In the genomic region with DNA sequence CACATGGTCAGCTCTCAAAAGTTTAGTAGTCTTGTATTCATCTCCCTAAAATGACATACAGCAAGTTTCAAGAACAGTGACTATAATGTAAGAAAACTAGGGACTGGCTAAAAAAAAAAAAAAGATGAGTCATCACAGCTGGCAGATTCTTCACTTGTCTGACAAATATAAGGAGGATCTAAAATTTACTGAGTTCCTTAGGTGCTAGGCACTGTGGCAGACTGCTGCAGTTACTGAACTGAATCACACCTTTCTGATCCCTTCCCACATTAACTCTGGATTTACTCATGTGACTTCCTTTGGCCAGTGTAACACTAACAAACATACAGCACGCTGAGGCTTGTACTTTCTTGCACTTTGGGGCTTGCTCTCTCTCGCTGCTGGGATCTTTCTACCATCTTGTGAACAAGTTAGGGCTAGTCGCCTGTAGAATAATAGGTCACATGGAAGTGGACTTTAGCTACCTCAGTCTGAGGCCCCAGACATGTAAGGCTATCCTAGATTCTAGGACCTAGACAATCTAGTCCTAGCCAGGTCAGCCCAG, we compare ENCODE assay signal across 1 cellular context.
TF ChIP-seq lines count a peak whose summit lies in the region.

No MANE protein-coding gene starts in this region.

TF ChIP-seq in HepG2, 621 proteins besides CTCF, POLR2A, EP300 and RAD21 (continued from another document):
- TF ChIP-seq, protein P1, sequence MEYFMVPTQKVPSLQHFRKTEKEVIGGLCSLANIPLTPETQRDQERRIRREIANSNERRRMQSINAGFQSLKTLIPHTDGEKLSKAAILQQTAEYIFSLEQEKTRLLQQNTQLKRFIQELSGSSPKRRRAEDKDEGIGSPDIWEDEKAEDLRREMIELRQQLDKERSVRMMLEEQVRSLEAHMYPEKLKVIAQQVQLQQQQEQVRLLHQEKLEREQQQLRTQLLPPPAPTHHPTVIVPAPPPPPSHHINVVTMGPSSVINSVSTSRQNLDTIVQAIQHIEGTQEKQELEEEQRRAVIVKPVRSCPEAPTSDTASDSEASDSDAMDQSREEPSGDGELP (IDR thresholded peaks at IDR 0.05; ENCODE audit: borderline replicate concordance, low read depth), result peak; percentile 66; the same call in 1 of the 2 replicates
- TF ChIP-seq, protein P2, sequence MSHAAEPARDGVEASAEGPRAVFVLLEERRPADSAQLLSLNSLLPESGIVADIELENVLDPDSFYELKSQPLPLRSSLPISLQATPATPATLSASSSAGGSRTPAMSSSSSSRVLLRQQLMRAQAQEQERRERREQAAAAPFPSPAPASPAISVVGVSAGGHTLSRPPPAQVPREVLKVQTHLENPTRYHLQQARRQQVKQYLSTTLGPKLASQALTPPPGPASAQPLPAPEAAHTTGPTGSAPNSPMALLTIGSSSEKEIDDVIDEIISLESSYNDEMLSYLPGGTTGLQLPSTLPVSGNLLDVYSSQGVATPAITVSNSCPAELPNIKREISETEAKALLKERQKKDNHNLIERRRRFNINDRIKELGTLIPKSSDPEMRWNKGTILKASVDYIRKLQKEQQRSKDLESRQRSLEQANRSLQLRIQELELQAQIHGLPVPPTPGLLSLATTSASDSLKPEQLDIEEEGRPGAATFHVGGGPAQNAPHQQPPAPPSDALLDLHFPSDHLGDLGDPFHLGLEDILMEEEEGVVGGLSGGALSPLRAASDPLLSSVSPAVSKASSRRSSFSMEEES (CRISPR knock-in tag; IDR thresholded peaks at IDR 0.05), result 0 out of 2 replicates have a peak, but pooled peaks have one; percentile 20
- TF ChIP-seq, protein P3, sequence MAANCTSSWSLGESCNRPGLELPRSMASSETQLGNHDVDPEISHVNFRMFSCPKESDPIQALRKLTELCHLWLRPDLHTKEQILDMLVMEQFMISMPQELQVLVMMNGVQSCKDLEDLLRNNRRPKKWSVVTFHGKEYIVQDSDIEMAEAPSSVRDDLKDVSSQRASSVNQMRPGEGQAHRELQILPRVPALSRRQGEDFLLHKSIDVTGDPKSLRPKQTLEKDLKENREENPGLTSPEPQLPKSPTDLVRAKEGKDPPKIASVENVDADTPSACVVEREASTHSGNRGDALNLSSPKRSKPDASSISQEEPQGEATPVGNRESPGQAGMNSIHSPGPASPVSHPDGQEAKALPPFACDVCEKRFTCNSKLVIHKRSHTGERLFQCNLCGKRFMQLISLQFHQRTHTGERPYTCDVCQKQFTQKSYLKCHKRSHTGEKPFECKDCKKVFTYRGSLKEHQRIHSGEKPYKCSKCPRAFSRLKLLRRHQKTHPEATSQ (CRISPR knock-in tag; IDR thresholded peaks at IDR 0.05; ENCODE audit: borderline replicate concordance), result 0 out of 2 replicates have a peak, but pooled peaks have one; percentile 71
- TF ChIP-seq HDAC6 (IDR thresholded peaks at IDR 0.05; ENCODE audit: low read depth, low read length), result no peak
- peak; percentile 82 to 83 for TF ChIP-seq MAFK (conservative IDR thresholded peaks at IDR 0.05 in 1 of 2, IDR thresholded peaks at IDR 0.05 in 1 of 2; ENCODE audit: low read length in 2 of 2)
- TF ChIP-seq, protein P4, sequence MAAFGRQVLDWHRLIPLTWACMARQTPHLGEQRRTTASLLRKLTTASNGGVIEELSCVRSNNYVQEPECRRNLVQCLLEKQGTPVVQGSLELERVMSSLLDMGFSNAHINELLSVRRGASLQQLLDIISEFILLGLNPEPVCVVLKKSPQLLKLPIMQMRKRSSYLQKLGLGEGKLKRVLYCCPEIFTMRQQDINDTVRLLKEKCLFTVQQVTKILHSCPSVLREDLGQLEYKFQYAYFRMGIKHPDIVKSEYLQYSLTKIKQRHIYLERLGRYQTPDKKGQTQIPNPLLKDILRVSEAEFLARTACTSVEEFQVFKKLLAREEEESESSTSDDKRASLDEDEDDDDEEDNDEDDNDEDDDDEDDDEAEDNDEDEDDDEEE (CRISPR knock-in tag; IDR thresholded peaks at IDR 0.05), result peak; percentile 63
- TF ChIP-seq MAFF (IDR thresholded peaks at IDR 0.05; ENCODE audit: low read depth, low read length), result peak; percentile 84
- TF ChIP-seq NFE2L2 (IDR thresholded peaks at IDR 0.05; ENCODE audit: low read length), result peak; percentile 82
- peak; percentile 90 for TF ChIP-seq ZNF12 (CRISPR knock-in tag; IDR thresholded peaks at IDR 0.05)
- 0 out of 2 replicates have a peak, but pooled peaks have one; percentile 57 for TF ChIP-seq ZNF354B (CRISPR knock-in tag; IDR thresholded peaks at IDR 0.05)
- no peak for TF ChIP-seq RARG (CRISPR knock-in tag; IDR thresholded peaks at IDR 0.05; ENCODE audit: low read depth)
- no peak for TF ChIP-seq ZBTB38 (CRISPR knock-in tag; IDR thresholded peaks at IDR 0.05)
- 0 out of 2 replicates have a peak, but pooled peaks have one; percentile 2 for TF ChIP-seq IRF2 (CRISPR knock-in tag; IDR thresholded peaks at IDR 0.05)
- TF ChIP-seq TARDBP (CRISPR knock-in tag; IDR thresholded peaks at IDR 0.05), result peak; percentile 61
- peak; percentile 69 for TF ChIP-seq FOSL2 (CRISPR knock-in tag; IDR thresholded peaks at IDR 0.05)
- 0 out of 2 replicates have a peak, but pooled peaks have one; percentile 55 for TF ChIP-seq CHD4 (IDR thresholded peaks at IDR 0.05; ENCODE audit: borderline replicate concordance, low read length)
- no peak for TF ChIP-seq LCORL (IDR thresholded peaks at IDR 0.05)
- TF ChIP-seq LCORL (CRISPR knock-in tag; IDR thresholded peaks at IDR 0.05), result no peak
- TF ChIP-seq, protein P5, sequence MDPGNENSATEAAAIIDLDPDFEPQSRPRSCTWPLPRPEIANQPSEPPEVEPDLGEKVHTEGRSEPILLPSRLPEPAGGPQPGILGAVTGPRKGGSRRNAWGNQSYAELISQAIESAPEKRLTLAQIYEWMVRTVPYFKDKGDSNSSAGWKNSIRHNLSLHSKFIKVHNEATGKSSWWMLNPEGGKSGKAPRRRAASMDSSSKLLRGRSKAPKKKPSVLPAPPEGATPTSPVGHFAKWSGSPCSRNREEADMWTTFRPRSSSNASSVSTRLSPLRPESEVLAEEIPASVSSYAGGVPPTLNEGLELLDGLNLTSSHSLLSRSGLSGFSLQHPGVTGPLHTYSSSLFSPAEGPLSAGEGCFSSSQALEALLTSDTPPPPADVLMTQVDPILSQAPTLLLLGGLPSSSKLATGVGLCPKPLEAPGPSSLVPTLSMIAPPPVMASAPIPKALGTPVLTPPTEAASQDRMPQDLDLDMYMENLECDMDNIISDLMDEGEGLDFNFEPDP (CRISPR knock-in tag; conservative IDR thresholded peaks at IDR 0.05), result 0 out of 2 replicates have a peak, but pooled peaks have one; percentile 89
- 0 out of 2 replicates have a peak, but pooled peaks have one; percentile 24 for TF ChIP-seq FOSL1 (CRISPR knock-in tag; IDR thresholded peaks at IDR 0.05; ENCODE audit: borderline replicate concordance)
- no peak for TF ChIP-seq ZBTB7A (CRISPR knock-in tag; IDR thresholded peaks at IDR 0.05)
- TF ChIP-seq, protein P6, sequence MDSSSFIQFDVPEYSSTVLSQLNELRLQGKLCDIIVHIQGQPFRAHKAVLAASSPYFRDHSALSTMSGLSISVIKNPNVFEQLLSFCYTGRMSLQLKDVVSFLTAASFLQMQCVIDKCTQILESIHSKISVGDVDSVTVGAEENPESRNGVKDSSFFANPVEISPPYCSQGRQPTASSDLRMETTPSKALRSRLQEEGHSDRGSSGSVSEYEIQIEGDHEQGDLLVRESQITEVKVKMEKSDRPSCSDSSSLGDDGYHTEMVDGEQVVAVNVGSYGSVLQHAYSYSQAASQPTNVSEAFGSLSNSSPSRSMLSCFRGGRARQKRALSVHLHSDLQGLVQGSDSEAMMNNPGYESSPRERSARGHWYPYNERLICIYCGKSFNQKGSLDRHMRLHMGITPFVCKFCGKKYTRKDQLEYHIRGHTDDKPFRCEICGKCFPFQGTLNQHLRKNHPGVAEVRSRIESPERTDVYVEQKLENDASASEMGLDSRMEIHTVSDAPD (CRISPR knock-in tag; IDR thresholded peaks at IDR 0.05), result 0 out of 2 replicates have a peak, but pooled peaks have one; percentile 36
- TF ChIP-seq, protein P7, sequence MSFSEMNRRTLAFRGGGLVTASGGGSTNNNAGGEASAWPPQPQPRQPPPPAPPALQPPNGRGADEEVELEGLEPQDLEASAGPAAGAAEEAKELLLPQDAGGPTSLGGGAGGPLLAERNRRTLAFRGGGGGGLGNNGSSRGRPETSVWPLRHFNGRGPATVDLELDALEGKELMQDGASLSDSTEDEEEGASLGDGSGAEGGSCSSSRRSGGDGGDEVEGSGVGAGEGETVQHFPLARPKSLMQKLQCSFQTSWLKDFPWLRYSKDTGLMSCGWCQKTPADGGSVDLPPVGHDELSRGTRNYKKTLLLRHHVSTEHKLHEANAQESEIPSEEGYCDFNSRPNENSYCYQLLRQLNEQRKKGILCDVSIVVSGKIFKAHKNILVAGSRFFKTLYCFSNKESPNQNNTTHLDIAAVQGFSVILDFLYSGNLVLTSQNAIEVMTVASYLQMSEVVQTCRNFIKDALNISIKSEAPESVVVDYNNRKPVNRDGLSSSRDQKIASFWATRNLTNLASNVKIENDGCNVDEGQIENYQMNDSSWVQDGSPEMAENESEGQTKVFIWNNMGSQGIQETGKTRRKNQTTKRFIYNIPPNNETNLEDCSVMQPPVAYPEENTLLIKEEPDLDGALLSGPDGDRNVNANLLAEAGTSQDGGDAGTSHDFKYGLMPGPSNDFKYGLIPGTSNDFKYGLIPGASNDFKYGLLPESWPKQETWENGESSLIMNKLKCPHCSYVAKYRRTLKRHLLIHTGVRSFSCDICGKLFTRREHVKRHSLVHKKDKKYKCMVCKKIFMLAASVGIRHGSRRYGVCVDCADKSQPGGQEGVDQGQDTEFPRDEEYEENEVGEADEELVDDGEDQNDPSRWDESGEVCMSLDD (CRISPR knock-in tag; IDR thresholded peaks at IDR 0.05; ENCODE audit: borderline replicate concordance), result no peak
TF ChIP-seq in HepG2: peak in this region for 23.
